In the genomic region with DNA sequence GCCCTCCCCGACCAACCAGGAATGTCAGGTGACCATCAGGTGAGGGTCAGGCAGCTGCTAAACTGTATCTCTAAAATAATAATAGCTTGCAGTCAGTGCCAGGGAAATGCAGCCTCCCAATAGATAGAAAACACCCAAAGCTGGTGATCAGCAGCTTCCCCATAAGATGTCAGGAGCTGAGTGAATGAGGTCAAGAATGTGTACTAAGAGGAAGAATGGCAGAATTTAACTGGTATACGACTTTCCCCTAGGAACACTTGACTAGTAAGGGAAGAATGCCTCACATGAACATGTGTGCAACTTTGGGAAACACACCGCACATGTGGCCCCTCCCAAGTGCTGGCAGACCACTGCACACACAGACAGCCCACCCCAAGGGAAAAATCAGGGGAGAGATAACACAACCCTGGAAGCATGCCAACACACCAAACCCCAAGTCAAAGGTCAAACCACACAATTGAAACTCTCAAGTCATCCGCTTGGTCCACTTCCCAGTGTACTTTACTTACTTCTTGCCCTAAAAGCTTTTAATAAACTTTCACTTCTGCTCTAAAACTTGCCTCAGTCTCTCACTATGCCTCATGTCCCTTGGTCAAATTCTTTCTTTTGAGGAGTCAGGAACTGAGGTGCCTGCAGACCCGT, we compare ENCODE assay signal across 24 cellular contexts.
DNase-seq lines count a peak whose midpoint lies in the region; ATAC-seq, FAIRE-seq and TF ChIP-seq lines count a peak whose summit lies in the region.
"Had no signal": no experiment of that assay in that cellular context is flagged by ENCODE, and none has a peak within 500 bp of the region (broad histone marks: within the 10 kb centered on the region; RNA-seq: fewer than 3 reads in every experiment).

No MANE protein-coding gene starts in this region.

- H4K91ac ChIP-seq in H1 (replicated peaks; ENCODE audit: insufficient read length, low read length), result no peak overlapping the region

- H2BK120ac ChIP-seq in H1 (replicated peaks; ENCODE audit: low read depth, low read length), result no peak overlapping the region

- TF ChIP-seq POLR2A in H1 (IDR thresholded peaks at IDR 0.05; ENCODE audit: control extremely low read depth in 1 of 2, low read depth in 2 of 2, low read length in 2 of 2), result no peak

- no peak overlapping the region for H3K14ac ChIP-seq in H1 (ENCODE audit: insufficient read length)

- no peak overlapping the region for H3K27ac ChIP-seq in H1 (ENCODE audit: low read depth, low read length)
- H3K27ac ChIP-seq: body of pancreas, dorsolateral prefrontal cortex, heart left ventricle, RWPE1, tibial artery, WERI-Rb-1 had no signal

- H2AK5ac ChIP-seq in H1 (ENCODE audit: low read depth, low read length), result no peak overlapping the region

- no peaks in the 10 kb centered on the region for H3K27me3 ChIP-seq in H1 (replicated peaks in 1 of 4; ENCODE audit: control insufficient read depth in 3 of 4, extremely low read depth in 1 of 4, insufficient read depth in 3 of 4, low read length in 3 of 4)
- H3K27me3 ChIP-seq: body of pancreas, dorsolateral prefrontal cortex, heart left ventricle, tibial artery had no signal

- H2BK20ac ChIP-seq in H1 (ENCODE audit: low read length), result no peak overlapping the region

- FAIRE-seq in H1 (lab: Jason Lieb, UNC), result no peak
- peak; percentile 23 for FAIRE-seq in urothelium cell line (lab: Jason Lieb, UNC)

- no peak overlapping the region for H2BK12ac ChIP-seq in H1 (ENCODE audit: low read depth, low read length)

- no peaks in the 10 kb centered on the region for H3K4me1 ChIP-seq in H1 (replicated peaks in 1 of 4; ENCODE audit: control insufficient read depth in 3 of 4, insufficient read depth in 4 of 4, low read length in 3 of 4)
- H3K4me1 ChIP-seq: body of pancreas, heart left ventricle, tibial artery had no signal

- H3K79me1 ChIP-seq in H1 (ENCODE audit: low read depth, low read length), result no peaks in the 10 kb centered on the region

- peak; percentile 10 for DNase-seq in SKM-1 treated with dmso at 0.1 percent for 144 hours (lab: John Stamatoyannopoulos, UW; ENCODE audit: unreplicated experiment)
- DNase-seq in SKM-1 (lab: John Stamatoyannopoulos, UW; ENCODE audit: unreplicated experiment), result no peak
- peak; percentile 2 for DNase-seq in OCI-M1 (lab: John Stamatoyannopoulos, UW)
- DNase-seq in H1 (ENCODE audit: low read depth in 1 of 2, low spot score in 2 of 2), result no peak
- DNase-seq in urothelium cell line (ENCODE audit: low spot score), result no peak
- no peak for DNase-seq in NCI-H1105 (lab: John Stamatoyannopoulos, UW)
- DNase-seq in dermis blood vessel endothelial cell, result no peak
- DNase-seq: activated CD8-positive, alpha-beta T cell treated with anti-CD3 and anti-CD28 coated beads for 36 hours; activated naive CD4-positive, alpha-beta T cell treated with anti-CD3 and anti-CD28 coated beads, Interleukin-2, amount 50 U/mL, for 16 hours; activated T-cell treated with anti-CD3 and anti-CD28 coated beads, Interleukin-2, amount 50 U/mL, for 4 hours; body of pancreas; DMS153; dorsolateral prefrontal cortex; H7; heart left ventricle; Kasumi-1; left ventricle myocardium superior; NCI-H1436 treated with DMSO at 0.1 percent for 48 hours; nucleus accumbens; retina; tibial artery; WERI-Rb-1 had no signal

- no peaks in the 10 kb centered on the region for H3K23me2 ChIP-seq in H1 (ENCODE audit: low read depth, low read length)

- H3K79me2 ChIP-seq in H1 (ENCODE audit: control insufficient read depth in 1 of 2, insufficient read depth in 2 of 2, low read length in 2 of 2), result no peaks in the 10 kb centered on the region

- H3K18ac ChIP-seq in H1 (ENCODE audit: extremely low read depth, low read length), result no peak overlapping the region

- 0 out of 2 replicates have a peak overlapping the region, but pooled peaks have one; percentile 62 for H2AFZ ChIP-seq in H1 (ENCODE audit: low read length)

- no peaks in the 10 kb centered on the region for H4K20me1 ChIP-seq in H1 (replicated peaks in 1 of 2; ENCODE audit: control insufficient read depth in 1 of 2, insufficient read depth in 2 of 2, low read length in 2 of 2)

- no peak overlapping the region for H3K23ac ChIP-seq in H1 (ENCODE audit: insufficient read length)

- H3K9ac ChIP-seq in H1 (replicated peaks in 1 of 4; ENCODE audit: extremely low read depth in 1 of 4, low read depth in 3 of 4, low read length in 3 of 4), result no peak overlapping the region

- no peaks in the 10 kb centered on the region for H3K36me3 ChIP-seq in H1 (ENCODE audit: control insufficient read depth in 2 of 4, insufficient read depth in 4 of 4, low read length in 3 of 4)
- H3K36me3 ChIP-seq: heart left ventricle, tibial artery, WERI-Rb-1 had no signal

- no peak for TF ChIP-seq CTCF in H1 (IDR thresholded peaks at IDR 0.05; ENCODE audit: control extremely low read depth in 1 of 3, insufficient read depth in 1 of 3, low read depth in 1 of 3, low read length in 3 of 3)

- H2BK5ac ChIP-seq in H1 (ENCODE audit: low read depth, low read length), result no peak overlapping the region

- TF ChIP-seq RAD21 in H1 (IDR thresholded peaks at IDR 0.05 in 1 of 2, conservative IDR thresholded peaks at IDR 0.05 in 1 of 2; ENCODE audit: low read depth in 2 of 2, low read length in 2 of 2), result no peak

- H3K56ac ChIP-seq in H1 (replicated peaks; ENCODE audit: insufficient read length, low read depth, low read length), result no peak overlapping the region

- CTCF ChIA-PET in H1 (lab: Charles Lee; ENCODE audit: partially characterized antibody), result interaction anchor here (0.6 kb wide), 1 partner anchor 8 kb away, joined by 3 read pairs; no protein-coding TSS in a partner anchor

- POLR2A ChIA-PET in H1 (lab: Charles Lee; ENCODE audit: partially characterized antibody), result no interaction called here

- H3K4me2 ChIP-seq in H1 (ENCODE audit: insufficient read depth in 1 of 2, low read depth in 2 of 2, low read length in 2 of 2), result no peak overlapping the region

- no peak overlapping the region for H3K4ac ChIP-seq in H1 (replicated peaks; ENCODE audit: insufficient read length, low read depth, low read length)

- no peak overlapping the region for H4K8ac ChIP-seq in H1 (ENCODE audit: extremely low read depth, insufficient read depth, low read length)

- no peaks in the 10 kb centered on the region for H3K9me3 ChIP-seq in H1 (ENCODE audit: insufficient read depth in 2 of 2, low read depth in 1 of 2, low read length in 1 of 2)
- H3K9me3 ChIP-seq: body of pancreas, heart left ventricle, tibial artery had no signal

- H3K4me3 ChIP-seq in H1 (ENCODE audit: extremely low read depth in 1 of 4, insufficient read depth in 2 of 4, low read depth in 3 of 4, low read length in 4 of 4), result no peak overlapping the region
- H3K4me3 ChIP-seq: body of pancreas, dorsolateral prefrontal cortex, heart left ventricle, tibial artery had no signal

- TF ChIP-seq EP300 in H1 (IDR thresholded peaks at IDR 0.05; ENCODE audit: borderline replicate concordance in 1 of 2, low read depth in 2 of 2, low read length in 2 of 2), result no peak

- ATAC-seq in HG02970 (IDR thresholded peaks at IDR 0.05; ENCODE audit: low FRiP score, unreplicated experiment), result no peak
- ATAC-seq: activated CD8-positive, alpha-beta T cell treated with anti-CD3 and anti-CD28 coated beads for 36 hours; activated T-cell treated with anti-CD3 and anti-CD28 coated beads, Interleukin-2, amount 50 U/mL, for 4 hours; body of pancreas; heart left ventricle; left ventricle myocardium superior had no signal

- H2BK15ac ChIP-seq in H1 (ENCODE audit: low read length), result no peak overlapping the region

- 96% methylated on average over 5 of the region's 5 CpGs; no CpG with 5 or more reads in 1 of the 2 experiments for WGBS in H1 (ENCODE audit: extremely low coverage in 1 of 2, insufficient coverage in 1 of 2, insufficient read length in 1 of 2, insufficient replicate concordance in 2 of 2, low coverage in 1 of 2, low lambda C conversion rate in 2 of 2, missing lambda C conversion rate in 1 of 2), 2 experiments

- H4K5ac ChIP-seq in H1 (ENCODE audit: insufficient read length, low read depth, low read length), result no peak overlapping the region

TF ChIP-seq in H1, 55 proteins besides CTCF, POLR2A, EP300 and RAD21:
- no peak for TF ChIP-seq ZNF274 (IDR thresholded peaks at IDR 0.05; ENCODE audit: borderline replicate concordance, extremely low read depth, low read length)
- no peak for TF ChIP-seq BACH1 (IDR thresholded peaks at IDR 0.05; ENCODE audit: low read length)
- TF ChIP-seq RFX5 (IDR thresholded peaks at IDR 0.05; ENCODE audit: borderline replicate concordance, low read depth, low read length), result no peak
- TF ChIP-seq POLR2AphosphoS5 (IDR thresholded peaks at IDR 0.05; ENCODE audit: low read depth, low read length), result no peak
- no peak for TF ChIP-seq KDM4A (IDR thresholded peaks at IDR 0.05; ENCODE audit: low read depth, low read length, severe bottlenecking)
TF ChIP-seq in H1: peak in this region for 0.

Comparison
In these comparisons a context has a peak if more than half of its experiments do, and no peak if none do; other contexts are left out.
1. DNase-seq: peak in SKM-1 treated with dmso at 0.1 percent for 144 hours (single experiment) and OCI-M1 (single experiment); none in SKM-1 (single experiment), H1 (0 of 2), urothelium cell line (single experiment), NCI-H1105 (single experiment) and dermis blood vessel endothelial cell (single experiment).